In genomic region chr7:81769891-81770818, GRCh38 we compare ENCODE assay signal across 8 cellular contexts. TPM values are rescaled to one million over a fixed set of nuclear protein-coding genes. Genes with fewer than 3 reads are reported as not detected.
DNase-seq lines count a peak whose midpoint lies in the region; ATAC-seq, FAIRE-seq and TF ChIP-seq lines count a peak whose summit lies in the region.

Gene HGF (minus strand): TSS chr7:81770047. CDS start chr7:81769971, 76 bp downstream.

- no peak within 1 kb of the TSS for H4K8ac ChIP-seq in mesendoderm (ENCODE audit: low read depth, low read length)

- H3K56ac ChIP-seq in mesendoderm (ENCODE audit: low read length): peak within 1 kb of the TSS; percentile 27

- no peaks in the 10 kb centered on the region for H3K79me2 ChIP-seq in mesendoderm (ENCODE audit: control insufficient read depth, insufficient read depth, low read length)

- H3K27me3 Mint-ChIP-seq in dendritic cell treated with granulocyte-macrophage colony-stimulating factor and Interleukin-4, amounts not matched to agents 40 ng/mL and 50 ng/mL, for 4 days: no peaks in the 10 kb centered on the region

- H3K4me3 Mint-ChIP-seq in dendritic cell treated with granulocyte-macrophage colony-stimulating factor and Interleukin-4, amounts not matched to agents 40 ng/mL and 50 ng/mL, for 4 days: peak within 1 kb of the TSS; percentile 77

- peak within 1 kb of the TSS; percentile 62 for H3K4ac ChIP-seq in mesendoderm (ENCODE audit: low read depth, low read length)

- no peak within 1 kb of the TSS for H2BK5ac ChIP-seq in mesendoderm (ENCODE audit: low read length)

- H3K9ac ChIP-seq in mesendoderm (ENCODE audit: low read length): no peak within 1 kb of the TSS

- no peak within 1 kb of the TSS for H3K27ac ChIP-seq in mesendoderm (ENCODE audit: low read depth, low read length)

- H3K27me3 ChIP-seq in mesendoderm (ENCODE audit: insufficient read depth, low read length, poor library complexity): no peaks in the 10 kb centered on the region

- WGBS in mesendoderm (ENCODE audit: extremely low coverage, insufficient coverage, low lambda C conversion rate): no CpG with 5 or more reads among the region's 16 CpGs

- H3K79me1 ChIP-seq in mesendoderm (ENCODE audit: low read length): no peaks in the 10 kb centered on the region

- H3K9me3 Mint-ChIP-seq in dendritic cell treated with granulocyte-macrophage colony-stimulating factor and Interleukin-4, amounts not matched to agents 40 ng/mL and 50 ng/mL, for 4 days: no peaks in the 10 kb centered on the region

- no peaks in the 10 kb centered on the region for H3K36me3 ChIP-seq in mesendoderm (ENCODE audit: control insufficient read depth, insufficient read depth, low read length)

- H2BK120ac ChIP-seq in mesendoderm (ENCODE audit: low read depth, low read length): no peak within 1 kb of the TSS

- CTCF ChIA-PET in AG04449 (lab: Yijun Ruan, JAX): interaction anchor here (0.6 to 3.6 kb wide), 7 partner anchors 10 to 270 kb away, joined by 3 to 31 read pairs (median 3); no protein-coding TSS in a partner anchor

- no peak within 1 kb of the TSS for H3K23ac ChIP-seq in mesendoderm (ENCODE audit: low read length)

- peak; percentile 6 for TF ChIP-seq CTCF in AG04449 (IDR thresholded peaks at IDR 0.05; ENCODE audit: insufficient read depth, low read length, missing control alignments)

- POLR2A ChIA-PET in AG04449 (lab: Yijun Ruan, JAX): interaction anchor here (0.5 kb wide), 1 partner anchor 270 kb away, joined by 3 read pairs; no protein-coding TSS in a partner anchor

- no peak within 1 kb of the TSS for H2AK5ac ChIP-seq in mesendoderm (ENCODE audit: low read length)

- no peak within 1 kb of the TSS for H4K5ac ChIP-seq in mesendoderm (ENCODE audit: low read length)

- no peak for DNase-seq in AG04449 (ENCODE audit: low read depth, low spot score)
- peak; percentile 36 for DNase-seq in KG1 (lab: John Stamatoyannopoulos, UW)
- DNase-seq in mesendoderm: peak; percentile 49
- peak; percentile 30 for DNase-seq in urothelium cell line (ENCODE audit: low spot score)

- peaks cover 56% of the 10 kb centered on the region for H3K4me1 Mint-ChIP-seq in dendritic cell treated with granulocyte-macrophage colony-stimulating factor and Interleukin-4, amounts not matched to agents 40 ng/mL and 50 ng/mL, for 4 days (ENCODE audit: low read depth)

- H2BK15ac ChIP-seq in mesendoderm (replicated peaks; ENCODE audit: low read depth): no peak within 1 kb of the TSS

- peak within 1 kb of the TSS; percentile 93 for H3K27ac Mint-ChIP-seq in dendritic cell treated with granulocyte-macrophage colony-stimulating factor and Interleukin-4, amounts not matched to agents 40 ng/mL and 50 ng/mL, for 4 days

- intact Hi-C loops in dendritic cell treated with granulocyte-macrophage colony-stimulating factor and Interleukin-4, amounts not matched to agents 40 ng/mL and 50 ng/mL, for 4 days (cut with micrococcal nuclease): no loop called here

- H3K4me3 ChIP-seq in AG04449 (ENCODE audit: low read depth, low read length): peak within 1 kb of the TSS; percentile 52
- H3K4me3 ChIP-seq in mesendoderm (ENCODE audit: low read length): no peak within 1 kb of the TSS

- peak within 1 kb of the TSS; percentile 57 for H3K18ac ChIP-seq in mesendoderm (ENCODE audit: low read length)

- no peak for FAIRE-seq in urothelium cell line (lab: Jason Lieb, UNC)

- H3K4me2 ChIP-seq in mesendoderm (ENCODE audit: low read length): no peak within 1 kb of the TSS

- H3K36me3 Mint-ChIP-seq in dendritic cell treated with granulocyte-macrophage colony-stimulating factor and Interleukin-4, amounts not matched to agents 40 ng/mL and 50 ng/mL, for 4 days (ENCODE audit: low read depth): no peaks in the 10 kb centered on the region

- peaks cover 2% of the 10 kb centered on the region for H3K4me1 ChIP-seq in mesendoderm (ENCODE audit: control insufficient read depth, low read depth, low read length)

- no peak for ATAC-seq in GM19455 (IDR thresholded peaks at IDR 0.05; ENCODE audit: unreplicated experiment)
- no peak for ATAC-seq in HG02981 (IDR thresholded peaks at IDR 0.05; ENCODE audit: unreplicated experiment)
- ATAC-seq in GM21526 (IDR thresholded peaks at IDR 0.05; ENCODE audit: low FRiP score, unreplicated experiment): no peak

RNA-seq across cellular contexts. Expression of gene HGF, which starts in this region (rescaled TPM):
- polyA plus RNA-seq in mesendoderm (2013, experiment 1 of 2): 0.14 TPM
- polyA plus RNA-seq in mesendoderm (2013, experiment 2 of 2): 0.14 TPM
